ENCODE assay signal across 13 cellular contexts in genomic region chr16:84557504-84557903, GRCh38.
"Had no signal": no experiment of that assay in that cellular context is flagged by ENCODE, and none has a peak within 500 bp of the region (broad histone marks: within the 10 kb centered on the region; RNA-seq: fewer than 3 reads in every experiment).

No MANE protein-coding gene starts in this region.

- DNase-seq: activated CD4-positive, alpha-beta T cell treated with anti-CD3 and anti-CD28 coated beads for 36 hours; activated effector memory CD4-positive, alpha-beta T cell treated with Interleukin-2 at 50 U/mL for 16 hours; activated T-cell treated with anti-CD3 and anti-CD28 coated beads for 4 hours; esophagus squamous epithelium; foreskin fibroblast; glutamatergic neuron; naive thymus-derived CD4-positive, alpha-beta T cell; small intestine had no signal

- H3K4me3 ChIP-seq: esophagus squamous epithelium, lung, right atrium auricular region, tibial nerve had no signal

- H3K27me3 Mint-ChIP-seq: activated CD4-positive, alpha-beta T cell treated with anti-CD3 and anti-CD28 coated beads for 36 hours; activated naive CD8-positive, alpha-beta T cell; naive thymus-derived CD4-positive, alpha-beta T cell had no signal

- H3K4me3 Mint-ChIP-seq: activated CD4-positive, alpha-beta T cell treated with anti-CD3 and anti-CD28 coated beads for 36 hours; activated naive CD8-positive, alpha-beta T cell; naive thymus-derived CD4-positive, alpha-beta T cell; T-helper 2 cell treated with Interferon-gamma antibody and Interleukin-4, amounts not matched to agents 5 μg/mL and 100 μg/mL, for 36 hours had no signal

- ATAC-seq: activated CD4-positive, alpha-beta T cell treated with anti-CD3 and anti-CD28 coated beads for 36 hours; naive thymus-derived CD4-positive, alpha-beta T cell had no signal

- H3K9me3 Mint-ChIP-seq: naive thymus-derived CD4-positive, alpha-beta T cell; T-helper 2 cell treated with Interferon-gamma antibody and Interleukin-4, amounts not matched to agents 5 μg/mL and 100 μg/mL, for 36 hours had no signal

- H3K27ac Mint-ChIP-seq: activated CD4-positive, alpha-beta T cell treated with anti-CD3 and anti-CD28 coated beads for 36 hours; activated naive CD8-positive, alpha-beta T cell; T-helper 2 cell treated with Interferon-gamma antibody and Interleukin-4, amounts not matched to agents 5 μg/mL and 100 μg/mL, for 36 hours had no signal

- H3K36me3 ChIP-seq: esophagus squamous epithelium, right atrium auricular region had no signal

- H3K27ac ChIP-seq: esophagus squamous epithelium, right atrium auricular region, tibial nerve had no signal

- H3K9me3 ChIP-seq: esophagus squamous epithelium, right atrium auricular region, tibial nerve had no signal

- H3K27me3 ChIP-seq: right atrium auricular region, tibial nerve had no signal

- H3K4me1 ChIP-seq: right atrium auricular region, tibial nerve had no signal

- H3K36me3 Mint-ChIP-seq: activated naive CD8-positive, alpha-beta T cell had no signal
